In the genomic region with DNA sequence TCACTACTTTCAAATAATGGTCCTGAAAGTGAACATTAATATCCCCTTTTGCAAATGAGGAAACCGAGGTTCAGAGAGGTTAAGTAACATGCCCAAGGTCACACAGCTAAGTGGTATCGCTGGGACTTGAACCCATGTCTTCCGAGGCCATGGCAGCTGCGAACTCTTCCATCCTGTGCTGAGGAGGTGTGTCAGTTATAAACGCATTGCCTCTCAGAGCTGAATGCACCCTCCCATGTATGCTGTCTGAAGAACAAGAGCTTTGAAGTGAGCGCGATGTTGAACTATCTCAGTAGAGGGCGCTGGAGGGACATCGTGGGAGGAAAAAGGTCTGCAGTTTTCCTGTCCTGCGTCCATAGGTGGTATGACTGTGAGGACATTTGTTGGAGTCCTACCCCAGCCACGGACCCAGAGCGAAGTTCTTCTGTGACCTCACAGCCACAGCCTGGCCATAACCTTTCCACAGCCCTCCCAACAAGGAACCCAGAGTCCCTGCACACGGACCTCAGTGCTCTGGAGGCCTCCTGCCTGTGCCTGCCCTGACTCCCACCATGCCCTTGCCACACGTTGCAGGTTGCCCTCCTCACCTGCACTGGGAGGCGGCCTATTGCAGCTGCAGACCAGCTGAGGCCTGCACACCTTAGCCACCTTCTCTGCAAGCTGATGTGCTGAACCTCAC, we compare ENCODE assay signal across 8 cellular contexts. TPM values are rescaled to one million over a fixed set of nuclear protein-coding genes. Genes with fewer than 3 reads are reported as not detected.
DNase-seq lines count a peak whose midpoint lies in the region; ATAC-seq and TF ChIP-seq lines count a peak whose summit lies in the region.

No MANE protein-coding gene starts in this region.

- peak; percentile 74 for TF ChIP-seq CTCF in MCF 10A (IDR thresholded peaks at IDR 0.05; ENCODE audit: unreplicated experiment)

- no peak overlapping the region for H3K27ac Mint-ChIP-seq in MCF 10A (ENCODE audit: low read depth, unreplicated experiment)
- no peak overlapping the region for H3K27ac Mint-ChIP-seq in immature natural killer cell

- H3K9me3 Mint-ChIP-seq in MCF 10A (ENCODE audit: unreplicated experiment) (no peaks in the 10 kb centered on the region), immature natural killer cell (no peaks in the 10 kb centered on the region)

- intact Hi-C loops in MCF 10A (cut with micrococcal nuclease): loop anchor here (1.0 to 10.0 kb wide), 4 partner anchors 71 to 340 kb away; partner anchors contain the start of gene VAMP4

- H3K4me3 Mint-ChIP-seq in MCF 10A (ENCODE audit: unreplicated experiment): no peak overlapping the region
- H3K4me3 Mint-ChIP-seq in immature natural killer cell: no peak overlapping the region

- POLR2A ChIA-PET in MCF 10A (lab: Yijun Ruan, JAX): interaction anchor here (1.0 to 1.8 kb wide), 4 partner anchors 10 to 160 kb away, joined by 3 to 6 read pairs (median 4); partner anchors contain the start of genes METTL13 and PRRC2C

- ATAC-seq in HG02884 (IDR thresholded peaks at IDR 0.05; ENCODE audit: unreplicated experiment) (peak; percentile 64), GM19324 (IDR thresholded peaks at IDR 0.05; ENCODE audit: low FRiP score, unreplicated experiment) (no peak)

- H3K27me3 Mint-ChIP-seq in MCF 10A (ENCODE audit: insufficient read depth, unreplicated experiment): no peaks in the 10 kb centered on the region
- peaks cover 1 to 10% (median 5%) of the 10 kb centered on the region in 3 donors for H3K27me3 Mint-ChIP-seq in immature natural killer cell (ENCODE audit: low read depth in 3 of 3)

- no TSS peak for BruUV-seq in MCF 10A (replicated peaks; lab: Mats Ljungman, UMichigan)

- DNase-seq in ELR (ENCODE audit: low read depth) (peak; percentile 89), NCI-H2171 (lab: John Stamatoyannopoulos, UW) (peak; percentile 13), UCSD-AML1 (lab: John Stamatoyannopoulos, UW; ENCODE audit: unreplicated experiment) (peak; percentile 72), MCF 10A (ENCODE audit: unreplicated experiment) (peak; percentile 94), immature natural killer cell (peak; percentile 17 to 43 (median 31))
- peak; percentile 39 to 72 for DNase-seq in stimulated activated CD4-positive, alpha-beta T cell treated with anti-CD3 and anti-CD28 coated beads, Interleukin-12 subunit alpha, Interleukin-12 subunit beta, amount 100 ng/mL, for 24 hours (ENCODE audit: low read depth in 2 of 2)

- H3K36me3 Mint-ChIP-seq in MCF 10A (ENCODE audit: insufficient read depth, unreplicated experiment): no peaks in the 10 kb centered on the region
- H3K36me3 Mint-ChIP-seq in immature natural killer cell: no peaks in the 10 kb centered on the region

- CTCF ChIA-PET in MCF 10A (lab: Yijun Ruan, JAX): interaction anchor here (0.5 to 4.3 kb wide), 53 partner anchors 8 to 866 kb away, joined by 3 to 72 read pairs (median 4); partner anchors contain the start of genes MYOCOS and VAMP4

- no peaks in the 10 kb centered on the region for H3K4me1 Mint-ChIP-seq in MCF 10A (ENCODE audit: insufficient read depth, unreplicated experiment)
- H3K4me1 Mint-ChIP-seq in immature natural killer cell: peaks cover 3 to 5% of the 10 kb centered on the region in 2 donors

RNA-seq across cellular contexts. Expression of gene MYOC, which starts 7.5 kb away (rescaled TPM):
- total RNA-seq in MCF 10A (2022): not detected in 2 replicates
- polyA plus RNA-seq in immature natural killer cell: not detected

RNA-seq across cellular contexts. Expression of gene MYOCOS, which starts 22.9 kb away (rescaled TPM):
- 0.23 and 0.25 TPM in 2 replicates for total RNA-seq in MCF 10A (2022)
- polyA plus RNA-seq in immature natural killer cell: not detected

Comparison
In these comparisons a context has a peak if more than half of its experiments do, and no peak if none do; other contexts are left out.
1. DNase-seq: peak in every context shown above with its lines; median percentile 94 in MCF 10A; 89 in ELR; 72 in UCSD-AML1; 56 in stimulated activated CD4-positive, alpha-beta T cell treated with anti-CD3 and anti-CD28 coated beads, Interleukin-12 subunit alpha, Interleukin-12 subunit beta, amount 100 ng/mL, for 24 hours; 31 in immature natural killer cell; 13 in NCI-H2171.